In genomic region chr1:193059282-193060225, GRCh38 we compare ENCODE assay signal across 8 cellular contexts. TPM values are rescaled to one million over a fixed set of nuclear protein-coding genes. Genes with fewer than 3 reads are reported as not detected.
DNase-seq lines count a peak whose midpoint lies in the region; ATAC-seq and TF ChIP-seq lines count a peak whose summit lies in the region.

Gene RO60 (plus strand): TSS chr1:193059612. CDS start chr1:193069055, 9,443 bp downstream.
Gene UCHL5 (minus strand): TSS chr1:193059360. CDS start chr1:193059260, 100 bp downstream.

- peaks cover 23% of the 10 kb centered on the region for H3K4me1 ChIP-seq in PC-9 (replicated peaks; ENCODE audit: insufficient read depth)
- H3K4me1 ChIP-seq in mucosa of rectum (ENCODE audit: control insufficient read depth in 2 of 2, insufficient read depth in 2 of 2, low read length in 2 of 2): peaks cover 9 to 21% of the 10 kb centered on the region in 2 donors

- H3K9ac ChIP-seq in mucosa of rectum (ENCODE audit: low read depth in 1 of 2, low read length in 2 of 2): peak within 1 kb of the TSS; percentile 93 to 96

- DNase-seq in DMS153 treated with DMSO at 0.1 percent for 48 hours (lab: John Stamatoyannopoulos, UW; ENCODE audit: unreplicated experiment): peak; percentile 97
- DNase-seq in Jurkat, Clone E6-1 (ENCODE audit: low read depth, low spot score): peak; percentile 96
- DNase-seq in PC-9: peak; percentile 96
- DNase-seq in activated T-cell treated with anti-CD3 and anti-CD28 coated beads, Interleukin-2, amount 50 U/mL, for 1 hour: peak; percentile 92
- DNase-seq in epithelial cell of proximal tubule (ENCODE audit: low read depth): peak; percentile 82
- DNase-seq in stimulated activated CD8-positive, alpha-beta memory T cell treated with anti-CD3 and anti-CD28 coated beads, Interleukin-4, amount 100 ng/mL, for 48 hours: peak; percentile 93

- H3K9me3 ChIP-seq in PC-9 (ENCODE audit: insufficient read depth, low read depth) (no peaks in the 10 kb centered on the region), mucosa of rectum (ENCODE audit: control insufficient read depth in 2 of 2, low read length in 2 of 2) (no peaks in the 10 kb centered on the region)

- no peaks in the 10 kb centered on the region for H3K9me2 ChIP-seq in PC-9 (ENCODE audit: insufficient read depth)

- ATAC-seq in GM21619 (IDR thresholded peaks at IDR 0.05; ENCODE audit: unreplicated experiment): peak; percentile 94

- peak within 1 kb of the TSS; percentile 99 for H3K4me3 ChIP-seq in Jurkat, Clone E6-1 (ENCODE audit: low read length)
- peak within 1 kb of the TSS; percentile 78 for H3K4me3 ChIP-seq in PC-9
- peak within 1 kb of the TSS; percentile 78 for H3K4me3 ChIP-seq in epithelial cell of proximal tubule (ENCODE audit: low read depth, low read length)
- peak within 1 kb of the TSS; percentile 90 to 97 for H3K4me3 ChIP-seq in mucosa of rectum (ENCODE audit: low read length in 2 of 2)

- BruUV-seq in PC-9 (replicated peaks; lab: Mats Ljungman, UMichigan): TSS peak; percentile 57

- CTCF ChIA-PET in PC-9 (lab: Charles Lee): no interaction called here

- intact Hi-C loops in PC-9 (cut with micrococcal nuclease; ENCODE audit: unreplicated experiment): loop anchor here (1.0 kb wide), 2 partner anchors 46 to 62 kb away; partner anchors contain the start of gene GLRX2

- POLR2A ChIA-PET in PC-9 (lab: Charles Lee; ENCODE audit: unreplicated experiment): interaction anchor here (1.1 kb wide), 1 partner anchor 45 kb away, joined by 5 read pairs; the partner anchor contains the start of gene GLRX2

- peak within 1 kb of the TSS; percentile 95 for H2AFZ ChIP-seq in PC-9

- peaks cover 89% of the 10 kb centered on the region for H3K79me2 ChIP-seq in PC-9 (ENCODE audit: low read depth)

- H3K36me3 ChIP-seq in PC-9 (ENCODE audit: low read depth): peaks cover 13% of the 10 kb centered on the region; the same call in 1 of the 2 replicates
- H3K36me3 ChIP-seq in mucosa of rectum (ENCODE audit: control insufficient read depth in 2 of 2, insufficient read depth in 2 of 2, low read length in 2 of 2): no peaks in the 10 kb centered on the region

- H3K4me2 ChIP-seq in PC-9: peak within 1 kb of the TSS; percentile 91

- no peak for TF ChIP-seq CTCF in PC-9 (conservative IDR thresholded peaks at IDR 0.05)
- TF ChIP-seq CTCF in epithelial cell of proximal tubule (conservative IDR thresholded peaks at IDR 0.05; ENCODE audit: low read depth, low read length): no peak

- peaks cover 18% of the 10 kb centered on the region for H3F3A ChIP-seq in PC-9 (ENCODE audit: insufficient read depth, low read depth)

- peaks cover 8% of the 10 kb centered on the region; the same call in 1 of the 2 replicates for H4K20me1 ChIP-seq in PC-9 (ENCODE audit: insufficient read depth)

- peak within 1 kb of the TSS; percentile 92 for H3K27ac ChIP-seq in PC-9
- peak within 1 kb of the TSS; percentile 97 for H3K27ac ChIP-seq in mucosa of rectum (ENCODE audit: low read depth in 2 of 2, low read length in 2 of 2)

- H3K27me3 ChIP-seq in PC-9 (ENCODE audit: insufficient read depth, low read depth): no peaks in the 10 kb centered on the region
- H3K27me3 ChIP-seq in mucosa of rectum (ENCODE audit: control insufficient read depth in 2 of 2, insufficient read depth in 2 of 2, low read length in 2 of 2): no peaks in the 10 kb centered on the region

RNA-seq across cellular contexts. Expression of gene RO60, which starts in this region (rescaled TPM):
- polyA plus RNA-seq in Jurkat, Clone E6-1 (2012; ENCODE audit: insufficient read depth, insufficient read length): 10.7 TPM
- total RNA-seq in PC-9 (2021) (40.4 and 49.2 TPM in 2 replicates), epithelial cell of proximal tubule (62.0 and 71.1 TPM in 2 replicates)

RNA-seq across cellular contexts. Expression of gene UCHL5, which starts in this region (rescaled TPM):
- 64.3 TPM for polyA plus RNA-seq in Jurkat, Clone E6-1 (2012; ENCODE audit: insufficient read depth, insufficient read length)
- total RNA-seq in PC-9 (2021) (37.0 and 49.3 TPM in 2 replicates), epithelial cell of proximal tubule (23.9 and 24.7 TPM in 2 replicates)

Comparison
In these comparisons a context has a peak if more than half of its experiments do, and no peak if none do; other contexts are left out.
1. Peak in every context shown above with its lines: DNase-seq, ATAC-seq, H3K4me3 ChIP-seq and H3K27ac ChIP-seq.